Comparison of ENCODE assay signal across 9 cellular contexts in the genomic region with DNA sequence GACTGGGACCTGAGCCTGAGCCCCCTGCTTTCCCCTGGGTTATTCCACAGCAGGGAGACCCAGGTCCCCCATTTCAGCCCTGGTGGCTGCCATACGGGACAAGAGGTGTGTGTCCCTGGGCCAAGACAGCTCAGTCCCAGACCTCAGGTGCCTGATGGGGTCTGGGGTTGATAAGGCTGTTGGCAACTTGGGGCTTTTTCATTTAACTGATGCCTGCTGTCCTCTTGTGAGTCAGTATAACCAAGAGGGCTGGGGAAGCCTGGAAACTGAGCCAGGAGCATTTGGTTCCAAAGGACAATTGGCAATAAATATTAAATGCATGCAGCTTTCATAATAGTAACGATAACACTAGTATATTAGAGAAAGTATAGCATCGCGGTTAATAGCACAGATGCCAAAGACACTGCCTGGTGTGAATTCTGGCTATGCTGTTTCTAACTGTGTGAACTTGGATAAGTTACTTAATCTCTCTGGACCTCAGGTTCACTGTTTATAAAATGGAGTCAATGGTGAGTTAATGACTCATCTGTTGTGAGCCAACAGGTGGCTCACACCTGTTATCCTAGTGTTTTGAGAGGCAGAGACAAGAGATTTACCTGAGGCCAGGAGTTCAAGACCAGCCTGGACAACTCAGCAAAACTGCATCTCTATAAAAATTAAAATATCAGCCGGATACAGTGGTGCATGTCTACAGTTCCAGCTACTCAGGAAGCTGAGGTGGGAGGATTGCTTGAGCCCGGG. TPM values are rescaled to one million over a fixed set of nuclear protein-coding genes. Genes with fewer than 3 reads are reported as not detected.
DNase-seq lines count a peak whose midpoint lies in the region; ATAC-seq and TF ChIP-seq lines count a peak whose summit lies in the region.
"Had no signal": no experiment of that assay in that cellular context is flagged by ENCODE, and none has a peak within 500 bp of the region (broad histone marks: within the 10 kb centered on the region; RNA-seq: fewer than 3 reads in every experiment).

No MANE protein-coding gene starts in this region.

- ATAC-seq in Right ventricle myocardium superior (ENCODE audit: poor library complexity), result no peak
- ATAC-seq in upper lobe of right lung, result no peak
- ATAC-seq in HG03139 (IDR thresholded peaks at IDR 0.05; ENCODE audit: unreplicated experiment), result no peak

- no peak overlapping the region for H4K5ac ChIP-seq in mesendoderm (ENCODE audit: low read length)

- H3K27me3 ChIP-seq in cardiac muscle cell (peaks cover 12% of the 10 kb centered on the region), breast epithelium (no peaks in the 10 kb centered on the region), mesendoderm (ENCODE audit: insufficient read depth, low read length, poor library complexity) (no peaks in the 10 kb centered on the region), upper lobe of right lung (no peaks in the 10 kb centered on the region)

- DNase-seq in cardiac muscle cell (ENCODE audit: low read depth in 1 of 2, low spot score in 1 of 2) (no peak), Right ventricle myocardium superior (no peak), breast epithelium (ENCODE audit: low spot score in 2 of 2) (no peak), mesendoderm (no peak), upper lobe of right lung (no peak), SKM-1 (lab: John Stamatoyannopoulos, UW; ENCODE audit: unreplicated experiment) (no peak), ecto neural progenitor cell (ENCODE audit: low spot score) (no peak)

- H2BK120ac ChIP-seq in mesendoderm (ENCODE audit: low read depth, low read length), result no peak overlapping the region

- no peak overlapping the region for H3K4ac ChIP-seq in mesendoderm (ENCODE audit: low read depth, low read length)

- no peak overlapping the region for H3K9ac ChIP-seq in mesendoderm (ENCODE audit: low read length)

- H3K56ac ChIP-seq in mesendoderm (ENCODE audit: low read length), result peak overlapping the region; percentile 10

- H3K4me1 ChIP-seq in cardiac muscle cell (ENCODE audit: low read depth) (no peaks in the 10 kb centered on the region), breast epithelium (no peaks in the 10 kb centered on the region), mesendoderm (ENCODE audit: control insufficient read depth, low read depth, low read length) (no peaks in the 10 kb centered on the region), upper lobe of right lung (peaks cover 26% of the 10 kb centered on the region)

- H3K4me3 ChIP-seq in cardiac muscle cell (peak overlapping the region; percentile 27), breast epithelium (peak overlapping the region; percentile 36 to 71 (median 52)), mesendoderm (ENCODE audit: low read length) (no peak overlapping the region), upper lobe of right lung (peak overlapping the region; percentile 59)

- H2BK15ac ChIP-seq in mesendoderm (replicated peaks; ENCODE audit: low read depth), result no peak overlapping the region

- no peak overlapping the region for H3K23ac ChIP-seq in mesendoderm (ENCODE audit: low read length)

- intact Hi-C loops in Right ventricle myocardium superior (cut with DNase I) (loop anchor here (5.0 to 10.0 kb wide), 2 partner anchors 111 to 238 kb away; partner anchors contain the start of genes DDX54 and RITA1), breast epithelium (cut with DNase I; ENCODE audit: low total_unique reads) (no loop called here), upper lobe of right lung (cut with DNase I) (loop anchor here (10.0 kb wide), 1 partner anchor 228 kb away; no protein-coding TSS in a partner anchor)

- no peaks in the 10 kb centered on the region for H3K79me2 ChIP-seq in mesendoderm (ENCODE audit: control insufficient read depth, insufficient read depth, low read length)

- no peaks in the 10 kb centered on the region for H3K79me1 ChIP-seq in mesendoderm (ENCODE audit: low read length)

- no CpG with 5 or more reads among the region's 6 CpGs for WGBS in mesendoderm (ENCODE audit: extremely low coverage, insufficient coverage, low lambda C conversion rate)

- no peaks in the 10 kb centered on the region for H3K36me3 ChIP-seq in cardiac muscle cell
- H3K36me3 ChIP-seq in breast epithelium, result no peaks in the 10 kb centered on the region
- no peaks in the 10 kb centered on the region for H3K36me3 ChIP-seq in mesendoderm (ENCODE audit: control insufficient read depth, insufficient read depth, low read length)
- no peaks in the 10 kb centered on the region for H3K36me3 ChIP-seq in upper lobe of right lung

- TF ChIP-seq CTCF in cardiac muscle cell (IDR thresholded peaks at IDR 0.05; ENCODE audit: low read depth, low read length) (no peak), breast epithelium (IDR thresholded peaks at IDR 0.05) (no peak), upper lobe of right lung (IDR thresholded peaks at IDR 0.05) (no peak)

- no peak overlapping the region for H2BK5ac ChIP-seq in mesendoderm (ENCODE audit: low read length)

- no peak overlapping the region for H3K18ac ChIP-seq in mesendoderm (ENCODE audit: low read length)

- H4K8ac ChIP-seq in mesendoderm (ENCODE audit: low read depth, low read length), result no peak overlapping the region

- H3K9me3 ChIP-seq in cardiac muscle cell (ENCODE audit: low read depth) (no peaks in the 10 kb centered on the region), breast epithelium (no peaks in the 10 kb centered on the region), upper lobe of right lung (no peaks in the 10 kb centered on the region)

- no peak overlapping the region for H2AK5ac ChIP-seq in mesendoderm (ENCODE audit: low read length)

- TF ChIP-seq POLR2A in breast epithelium (IDR thresholded peaks at IDR 0.05), result no peak

- H3K4me2 ChIP-seq in mesendoderm (ENCODE audit: low read length), result no peak overlapping the region

- no peak overlapping the region for H3K27ac ChIP-seq in cardiac muscle cell
- peak overlapping the region; percentile 60 to 86 for H3K27ac ChIP-seq in breast epithelium
- no peak overlapping the region for H3K27ac ChIP-seq in mesendoderm (ENCODE audit: low read depth, low read length)
- H3K27ac ChIP-seq in upper lobe of right lung, result peak overlapping the region; percentile 77

RNA-seq across cellular contexts. Expression of gene SDSL, which starts 0.9 kb away (rescaled TPM):
- total RNA-seq in cardiac muscle cell, result 4.5 and 14.6 TPM in 2 replicates
- polyA plus RNA-seq in cardiac muscle cell, result 13.2 and 23.1 TPM in 2 replicates
- 6.3 TPM for total RNA-seq in Right ventricle myocardium superior
- 1 to 10 TPM; 4.6 to 4.9 (median 4.8) TPM for total RNA-seq in breast epithelium
- 0.31 TPM for polyA plus RNA-seq in mesendoderm (2013, experiment 1 of 2)
- 0.29 TPM for polyA plus RNA-seq in mesendoderm (2013, experiment 2 of 2)
- total RNA-seq in upper lobe of right lung, result 10.7 TPM
- total RNA-seq: CD4-positive, CD25-positive, alpha-beta regulatory T cell had no signal

RNA-seq across cellular contexts. Expression of gene SDS, which starts 19.4 kb away (rescaled TPM):
- not detected in 2 replicates for total RNA-seq in cardiac muscle cell
- not detected in 2 replicates for polyA plus RNA-seq in cardiac muscle cell
- not detected for total RNA-seq in Right ventricle myocardium superior
- 10 to 100 TPM in 1 of 3 donors, under 1 TPM in 2; 0.66 to 12.0 (median 0.80) TPM for total RNA-seq in breast epithelium
- polyA plus RNA-seq in mesendoderm (2013, experiment 1 of 2), result not detected
- not detected for polyA plus RNA-seq in mesendoderm (2013, experiment 2 of 2)
- total RNA-seq in upper lobe of right lung, result 2.4 TPM
- total RNA-seq: CD4-positive, CD25-positive, alpha-beta regulatory T cell had no signal
- polyA plus RNA-seq: CD4-positive, CD25-positive, alpha-beta regulatory T cell had no signal

RNA-seq across cellular contexts. Expression of gene LHX5, which starts 48.6 kb away (rescaled TPM):
- total RNA-seq in cardiac muscle cell, result not detected in 2 replicates
- not detected in 2 replicates for polyA plus RNA-seq in cardiac muscle cell
- not detected for total RNA-seq in Right ventricle myocardium superior
- total RNA-seq in breast epithelium, result not detected
- polyA plus RNA-seq in mesendoderm (2013, experiment 1 of 2), result not detected
- polyA plus RNA-seq in mesendoderm (2013, experiment 2 of 2), result 0.03 TPM
- total RNA-seq in upper lobe of right lung, result not detected
- total RNA-seq: CD4-positive, CD25-positive, alpha-beta regulatory T cell had no signal
- polyA plus RNA-seq: CD4-positive, CD25-positive, alpha-beta regulatory T cell had no signal

Comparison
In these comparisons a context has a peak if more than half of its experiments do, and no peak if none do; other contexts are left out.
1. H3K27ac ChIP-seq: peak in breast epithelium (2 of 2) and upper lobe of right lung (single experiment); none in cardiac muscle cell (single experiment) and mesendoderm (single experiment).